ENCODE assay signal across 23 cellular contexts in genomic region chr5:61053937-61054336, GRCh38.
A peak's percentile ranks its signal among the peaks of the same experiment; 100 is the strongest.
DNase-seq lines count a peak whose midpoint lies in the region; ATAC-seq, FAIRE-seq and TF ChIP-seq lines count a peak whose summit lies in the region.
"Had no signal": no experiment of that assay in that cellular context is flagged by ENCODE, and none has a peak within 500 bp of the region (broad histone marks: within the 10 kb centered on the region; RNA-seq: fewer than 3 reads in every experiment).

No MANE protein-coding gene starts in this region.

- TF ChIP-seq CTCF in bronchial epithelial cell (IDR thresholded peaks at IDR 0.05; ENCODE audit: insufficient read depth, low read length, severe bottlenecking) (no peak), keratinocyte (optimal IDR thresholded peaks at IDR 0.05 in 1 of 3, IDR thresholded peaks at IDR 0.05 in 1 of 3, conservative IDR thresholded peaks at IDR 0.05 in 1 of 3; ENCODE audit: extremely low read depth in 1 of 3, insufficient read depth in 2 of 3, low read length in 3 of 3) (no peak)

- H3K4me3 Mint-ChIP-seq in stimulated activated effector memory CD8-positive, alpha-beta T cell treated with anti-CD3 and anti-CD28 coated beads, Interleukin-12 subunit alpha, Interleukin-12 subunit beta, amount 100 ng/mL, for 72 hours = no peak overlapping the region
- H3K4me3 Mint-ChIP-seq in T-helper 17 cell = no peak overlapping the region
- H3K4me3 Mint-ChIP-seq: activated naive CD4-positive, alpha-beta T cell treated with anti-CD3 and anti-CD28 coated beads for 36 hours; central memory CD8-positive, alpha-beta T cell; naive thymus-derived CD8-positive, alpha-beta T cell had no signal

- peak overlapping the region; percentile 46 for H3K27ac ChIP-seq in keratinocyte (ENCODE audit: control insufficient read depth, insufficient read depth, low read length)
- no peak overlapping the region for H3K27ac ChIP-seq in substantia nigra (ENCODE audit: low read depth, low read length, poor library complexity, severe bottlenecking)
- H3K27ac ChIP-seq: BLaER1 treated with 17β-estradiol and CSF1 and Interleukin-3, amounts not matched to agents 10 nM and 100 nM; right atrium auricular region; upper lobe of right lung had no signal

- DNase-seq in Daoy (ENCODE audit: low read depth) = peak; percentile 17
- DNase-seq in NCI-H226 = peak; percentile 56
- peak; percentile 55 for DNase-seq in bronchial epithelial cell (ENCODE audit: low read depth)
- DNase-seq in keratinocyte (ENCODE audit: low read depth, low spot score) = no peak
- no peak for DNase-seq in stimulated activated effector memory CD8-positive, alpha-beta T cell treated with anti-CD3 and anti-CD28 coated beads, Interleukin-12 subunit alpha, Interleukin-12 subunit beta, amount 100 ng/mL, for 72 hours (ENCODE audit: low spot score in 2 of 2)
- DNase-seq in T-helper 17 cell = no peak
- DNase-seq in substantia nigra (lab: John Stamatoyannopoulos, UW) = no peak
- DNase-seq: activated CD4-positive, alpha-beta T cell treated with anti-CD3 and anti-CD28 coated beads for 1 hour; activated naive CD4-positive, alpha-beta T cell treated with anti-CD3 and anti-CD28 coated beads for 36 hours; activated T-cell treated with anti-CD3 and anti-CD28 coated beads, Interleukin-2, amount 50 U/mL, for 1 hour; glutamatergic neuron; GOT3; MG63; naive thymus-derived CD8-positive, alpha-beta T cell; NCI-H1417 treated with DMSO at 0.1 percent for 48 hours; NCI-H2171; NCI-H524 treated with DMSO at 0.1 percent for 48 hours; upper lobe of right lung had no signal

- FAIRE-seq in bronchial epithelial cell (lab: Jason Lieb, UNC) (no peak), keratinocyte (lab: Jason Lieb, UNC) (no peak)

- H3K36me3 ChIP-seq in bronchial epithelial cell (ENCODE audit: control insufficient read depth, insufficient read depth, low read length) = no peaks in the 10 kb centered on the region
- H3K36me3 ChIP-seq in keratinocyte (ENCODE audit: control insufficient read depth in 2 of 2, extremely low read depth in 1 of 2, insufficient read depth in 2 of 2, low read length in 2 of 2) = no peaks in the 10 kb centered on the region
- H3K36me3 ChIP-seq: BLaER1 treated with 17β-estradiol and CSF1 and Interleukin-3, amounts not matched to agents 10 nM and 100 nM; right atrium auricular region; upper lobe of right lung had no signal

- H3K9me1 ChIP-seq in keratinocyte (ENCODE audit: control insufficient read depth, extremely low read depth, insufficient read depth, low read length) = no peaks in the 10 kb centered on the region

- H3K4me3 ChIP-seq in bronchial epithelial cell (ENCODE audit: low read depth, low read length) (no peak overlapping the region), keratinocyte (ENCODE audit: control insufficient read depth in 2 of 3, extremely low read depth in 1 of 3, insufficient read depth in 2 of 3, low read depth in 1 of 3, low read length in 3 of 3) (no peak overlapping the region)
- H3K4me3 ChIP-seq: BLaER1 treated with 17β-estradiol and CSF1 and Interleukin-3, amounts not matched to agents 10 nM and 100 nM; MG63; right atrium auricular region; upper lobe of right lung had no signal

- H3K9ac ChIP-seq in keratinocyte (ENCODE audit: control insufficient read depth, extremely low read depth, insufficient read depth, low read length) = no peak overlapping the region

- H2AFZ ChIP-seq in keratinocyte (ENCODE audit: control insufficient read depth, low read length) = no peak overlapping the region

- H4K20me1 ChIP-seq in keratinocyte (ENCODE audit: control insufficient read depth, extremely low read depth, insufficient read depth, low read length) = no peaks in the 10 kb centered on the region

- H3K27me3 ChIP-seq in bronchial epithelial cell (ENCODE audit: control insufficient read depth, insufficient read depth, low read length) = no peaks in the 10 kb centered on the region
- H3K27me3 ChIP-seq in keratinocyte (ENCODE audit: control insufficient read depth, extremely low read depth, insufficient read depth, low read length) = no peaks in the 10 kb centered on the region
- H3K27me3 ChIP-seq: BLaER1 treated with 17β-estradiol and CSF1 and Interleukin-3, amounts not matched to agents 10 nM and 100 nM; MG63; right atrium auricular region; upper lobe of right lung had no signal

- peaks cover 2% of the 10 kb centered on the region for H3K79me2 ChIP-seq in keratinocyte (ENCODE audit: control insufficient read depth, insufficient read depth, low read length)

- H3K4me1 ChIP-seq in keratinocyte (ENCODE audit: control insufficient read depth, extremely low read depth, insufficient read depth, low read length) = peaks cover 33% of the 10 kb centered on the region
- H3K4me1 ChIP-seq: BLaER1 treated with 17β-estradiol and CSF1 and Interleukin-3, amounts not matched to agents 10 nM and 100 nM; right atrium auricular region; upper lobe of right lung had no signal

- H3K9me3 ChIP-seq in keratinocyte (ENCODE audit: control insufficient read depth, low read depth, low read length) (no peaks in the 10 kb centered on the region), T-helper 17 cell (ENCODE audit: control insufficient read depth, low read length, poor library complexity, severe bottlenecking) (no peaks in the 10 kb centered on the region)
- H3K9me3 ChIP-seq: BLaER1 treated with 17β-estradiol and CSF1 and Interleukin-3, amounts not matched to agents 10 nM and 100 nM; right atrium auricular region; upper lobe of right lung had no signal

- H3K9me3 Mint-ChIP-seq in stimulated activated effector memory CD8-positive, alpha-beta T cell treated with anti-CD3 and anti-CD28 coated beads, Interleukin-12 subunit alpha, Interleukin-12 subunit beta, amount 100 ng/mL, for 72 hours = no peaks in the 10 kb centered on the region
- H3K9me3 Mint-ChIP-seq: activated naive CD4-positive, alpha-beta T cell treated with anti-CD3 and anti-CD28 coated beads for 36 hours; central memory CD8-positive, alpha-beta T cell had no signal

- no peak overlapping the region for H3K4me2 ChIP-seq in keratinocyte (ENCODE audit: control insufficient read depth, extremely low read depth, insufficient read depth, low read depth, low read length)
- H3K4me2 ChIP-seq: BLaER1 treated with 17β-estradiol and CSF1 and Interleukin-3, amounts not matched to agents 10 nM and 100 nM had no signal

- no peaks in the 10 kb centered on the region for H3K27me3 Mint-ChIP-seq in T-helper 17 cell
- H3K27me3 Mint-ChIP-seq: central memory CD8-positive, alpha-beta T cell; naive thymus-derived CD8-positive, alpha-beta T cell had no signal

- no peaks in the 10 kb centered on the region for H3K36me3 Mint-ChIP-seq in stimulated activated effector memory CD8-positive, alpha-beta T cell treated with anti-CD3 and anti-CD28 coated beads, Interleukin-12 subunit alpha, Interleukin-12 subunit beta, amount 100 ng/mL, for 72 hours
- H3K36me3 Mint-ChIP-seq in T-helper 17 cell (ENCODE audit: low read depth) = peaks cover 2% of the 10 kb centered on the region

- no peak for ATAC-seq in stimulated activated effector memory CD8-positive, alpha-beta T cell treated with anti-CD3 and anti-CD28 coated beads, Interleukin-12 subunit alpha, Interleukin-12 subunit beta, amount 100 ng/mL, for 72 hours
- ATAC-seq in T-helper 17 cell (no peak), HG02870 (IDR thresholded peaks at IDR 0.05; ENCODE audit: unreplicated experiment) (no peak)
- ATAC-seq: esophagus mucosa; naive thymus-derived CD8-positive, alpha-beta T cell; upper lobe of right lung had no signal

- no peak overlapping the region for H3K27ac Mint-ChIP-seq in stimulated activated effector memory CD8-positive, alpha-beta T cell treated with anti-CD3 and anti-CD28 coated beads, Interleukin-12 subunit alpha, Interleukin-12 subunit beta, amount 100 ng/mL, for 72 hours
- H3K27ac Mint-ChIP-seq in T-helper 17 cell = no peak overlapping the region
- H3K27ac Mint-ChIP-seq: activated naive CD4-positive, alpha-beta T cell treated with anti-CD3 and anti-CD28 coated beads for 36 hours had no signal

- dilution Hi-C loops in keratinocyte (cut with MboI; ENCODE audit: extremely low pct_ligation_motif_present, low sequenced_read_pairs) = no loop called here

- H3K4me1 Mint-ChIP-seq in stimulated activated effector memory CD8-positive, alpha-beta T cell treated with anti-CD3 and anti-CD28 coated beads, Interleukin-12 subunit alpha, Interleukin-12 subunit beta, amount 100 ng/mL, for 72 hours = no peaks in the 10 kb centered on the region
- peaks cover 7% of the 10 kb centered on the region for H3K4me1 Mint-ChIP-seq in T-helper 17 cell
- H3K4me1 Mint-ChIP-seq: central memory CD8-positive, alpha-beta T cell; naive thymus-derived CD8-positive, alpha-beta T cell had no signal

Comparison
In these comparisons a context has a peak if more than half of its experiments do, and no peak if none do; other contexts are left out.
1. DNase-seq: peak in Daoy (single experiment), NCI-H226 (single experiment) and bronchial epithelial cell (single experiment); none in keratinocyte (single experiment), stimulated activated effector memory CD8-positive, alpha-beta T cell treated with anti-CD3 and anti-CD28 coated beads, Interleukin-12 subunit alpha, Interleukin-12 subunit beta, amount 100 ng/mL, for 72 hours (0 of 2), T-helper 17 cell (0 of 3) and substantia nigra (0 of 49).